In genomic region chr1:173878251-173878650, GRCh38 we compare ENCODE assay signal across 32 cellular contexts. TPM values are rescaled to one million over a fixed set of nuclear protein-coding genes. Genes with fewer than 3 reads are reported as not detected.
"Had no signal": no experiment of that assay in that cellular context is flagged by ENCODE, and none has a peak within 500 bp of the region (broad histone marks: within the 10 kb centered on the region; RNA-seq: fewer than 3 reads in every experiment).

No MANE protein-coding gene starts in this region.

- H3K9ac ChIP-seq: SK-N-SH had no signal

- H3K9me3 ChIP-seq: SJSA1, SK-N-SH had no signal

- ATAC-seq: activated CD4-positive, alpha-beta T cell treated with anti-CD3 and anti-CD28 coated beads for 36 hours; activated CD4-positive, CD25-positive, alpha-beta regulatory T cell treated with anti-CD3 and anti-CD28 coated beads, Interleukin-2, amount 50 U/mL, for 24 hours; K562; Panc1 had no signal

- DNase-seq: activated CD4-positive, alpha-beta memory T cell treated with anti-CD3 and anti-CD28 coated beads for 36 hours; activated CD4-positive, alpha-beta T cell treated with anti-CD3 and anti-CD28 coated beads for 36 hours; activated CD4-positive, alpha-beta T cell treated with anti-CD3 and anti-CD28 coated beads, Interleukin-2, amount 50 U/mL, for 1 hour; activated CD8-positive, alpha-beta memory T cell treated with anti-CD3 and anti-CD28 coated beads, Interleukin-2, amount 50 U/mL, for 48 hours; activated effector memory CD4-positive, alpha-beta T cell treated with anti-CD3 and anti-CD28 coated beads, Interleukin-2, amount 50 U/mL, for 16 hours; activated naive CD4-positive, alpha-beta T cell; activated naive CD4-positive, alpha-beta T cell treated with anti-CD3 and anti-CD28 coated beads, Interleukin-2, amount 50 U/mL, for 16 hours; activated naive CD8-positive, alpha-beta T cell treated with anti-CD3 and anti-CD28 coated beads for 36 hours; activated T-cell treated with anti-CD3 and anti-CD28 coated beads, Interleukin-2, amount 50 U/mL, for 48 hours; amniotic stem cell; aorta; brain microvascular endothelial cell; central memory CD4-positive, alpha-beta T cell; Karpas-422; NCI-H1105; NCI-H1417 treated with DMSO at 0.1 percent for 48 hours; NCI-H187 treated with DMSO at 0.1 percent for 48 hours; NCI-H2081 treated with DMSO at 0.1 percent for 48 hours; NCI-H226; NCI-H446 treated with DMSO at 0.1 percent for 48 hours; NCI-H524; RPMI8226; SHP77 treated with DMSO at 0.1 percent for 48 hours; SK-N-SH had no signal

- H3K27me3 Mint-ChIP-seq: activated CD4-positive, alpha-beta memory T cell treated with anti-CD3 and anti-CD28 coated beads for 36 hours; activated CD4-positive, alpha-beta T cell treated with anti-CD3 and anti-CD28 coated beads for 36 hours; activated naive CD8-positive, alpha-beta T cell treated with anti-CD3 and anti-CD28 coated beads for 36 hours had no signal

- H3K27me3 ChIP-seq: brain microvascular endothelial cell, SJSA1 had no signal

- H3K4me1 ChIP-seq: SJSA1 had no signal

- H3K27ac ChIP-seq: brain microvascular endothelial cell, SJSA1 had no signal

- FAIRE-seq: K562, TTC549 had no signal

- H3K9me2 ChIP-seq: SK-N-SH had no signal

- H3K4me3 ChIP-seq: K562, SJSA1 had no signal

- H3K9me3 Mint-ChIP-seq: activated CD4-positive, alpha-beta memory T cell treated with anti-CD3 and anti-CD28 coated beads for 36 hours; activated naive CD8-positive, alpha-beta T cell treated with anti-CD3 and anti-CD28 coated beads for 36 hours; T-helper 1 cell treated with Interleukin-12 subunit alpha and Interleukin-12 subunit beta and Interleukin-4 antibody, amounts not matched to agents 30 μg/mL and 1 μg/mL, for 36 hours; T-helper 2 cell treated with Interferon-gamma antibody and Interleukin-4, amounts not matched to agents 5 μg/mL and 100 μg/mL, for 36 hours had no signal

- H3K4me2 ChIP-seq: SK-N-SH had no signal

- H3K4me3 Mint-ChIP-seq: activated CD4-positive, alpha-beta memory T cell treated with anti-CD3 and anti-CD28 coated beads for 36 hours; activated CD4-positive, alpha-beta T cell treated with anti-CD3 and anti-CD28 coated beads for 36 hours; activated naive CD8-positive, alpha-beta T cell treated with anti-CD3 and anti-CD28 coated beads for 36 hours; T-helper 1 cell treated with Interleukin-12 subunit alpha and Interleukin-12 subunit beta and Interleukin-4 antibody, amounts not matched to agents 30 μg/mL and 1 μg/mL, for 36 hours; T-helper 2 cell treated with Interferon-gamma antibody and Interleukin-4, amounts not matched to agents 5 μg/mL and 100 μg/mL, for 36 hours had no signal

- H3K27ac Mint-ChIP-seq: activated CD4-positive, alpha-beta memory T cell treated with anti-CD3 and anti-CD28 coated beads for 36 hours; activated CD4-positive, alpha-beta T cell treated with anti-CD3 and anti-CD28 coated beads for 36 hours; activated naive CD8-positive, alpha-beta T cell treated with anti-CD3 and anti-CD28 coated beads for 36 hours; T-helper 1 cell treated with Interleukin-12 subunit alpha and Interleukin-12 subunit beta and Interleukin-4 antibody, amounts not matched to agents 30 μg/mL and 1 μg/mL, for 36 hours; T-helper 2 cell treated with Interferon-gamma antibody and Interleukin-4, amounts not matched to agents 5 μg/mL and 100 μg/mL, for 36 hours had no signal

RNA-seq across cellular contexts. Expression of gene SERPINC1, which starts 38.9 kb away (rescaled TPM):
- total RNA-seq: activated CD4-positive, alpha-beta memory T cell treated with anti-CD3 and anti-CD28 coated beads for 36 hours; activated naive CD8-positive, alpha-beta T cell treated with anti-CD3 and anti-CD28 coated beads for 36 hours; aorta; MCF 10A had no signal
